In the genomic region with DNA sequence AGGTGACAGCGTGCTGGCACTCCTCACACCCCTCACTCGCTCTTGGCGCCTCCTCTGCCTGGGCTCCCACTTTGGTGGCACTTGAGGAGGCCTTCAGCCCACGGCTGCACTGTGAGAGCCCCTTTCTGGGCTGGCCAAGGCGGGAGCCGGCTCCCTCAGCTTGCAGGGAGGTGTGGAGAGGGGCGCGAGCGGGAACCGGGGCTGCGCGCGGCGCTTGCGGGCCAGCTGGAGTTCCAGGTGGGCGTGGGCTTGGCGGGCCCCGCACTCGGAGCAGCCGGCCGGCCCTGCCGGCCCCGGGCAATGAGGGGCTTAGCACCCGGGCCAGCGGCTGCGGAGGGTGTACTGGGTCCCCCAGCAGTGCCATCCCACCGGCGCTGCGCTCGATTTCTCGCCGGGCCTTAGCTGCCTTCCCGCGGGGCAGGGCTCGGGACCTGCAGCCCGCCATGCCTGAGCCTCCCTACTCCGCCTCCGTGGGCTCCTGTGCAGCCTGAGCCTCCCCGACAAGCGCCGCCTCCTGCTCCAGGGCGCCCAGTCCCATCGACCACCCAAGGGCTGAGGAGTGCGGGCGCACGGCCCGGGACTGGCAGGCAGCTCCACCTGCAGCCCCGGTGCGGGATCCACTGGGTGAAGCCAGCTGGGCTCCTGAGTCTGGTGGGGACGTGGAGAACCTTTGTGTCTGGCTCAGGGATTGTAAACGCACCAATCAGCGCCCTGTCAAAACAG, we compare ENCODE assay signal across 5 cellular contexts.
A peak's percentile ranks its signal among the peaks of the same experiment; 100 is the strongest.
DNase-seq lines count a peak whose midpoint lies in the region; FAIRE-seq and TF ChIP-seq lines count a peak whose summit lies in the region.
"Not testable (repeated sequence)": the region's sequence is repeated elsewhere in the genome, so short reads cannot be mapped to it uniquely, and the experiment has no call there.

No MANE protein-coding gene starts in this region.

- not testable (repeated sequence) for H2BK120ac ChIP-seq in neuronal stem cell (ENCODE audit: low read depth, low read length)

- not testable (repeated sequence) for H3K9ac ChIP-seq in kidney (ENCODE audit: low read length in 2 of 2); neuronal stem cell (ENCODE audit: low read depth, low read length, poor library complexity)

- H2BK5ac ChIP-seq in neuronal stem cell (ENCODE audit: low read length) = not testable (repeated sequence)

- not testable (repeated sequence) for TF ChIP-seq POLR2A in testis (IDR thresholded peaks at IDR 0.05)

- H2AFZ ChIP-seq in neuronal stem cell (ENCODE audit: low read length) = not testable (repeated sequence)

- no CpG with 5 or more reads among the region's 52 CpGs for WGBS in neuronal stem cell (ENCODE audit: extremely low coverage in 2 of 2, insufficient read length in 2 of 2, insufficient replicate concordance in 1 of 2), 2 donors
- WGBS in testis, 2 donors = 69 to 82% methylated on average over 6 to 32 of the region's 52 CpGs

- FAIRE-seq in kidney (lab: Jason Lieb, UNC) = not testable (repeated sequence)

- TF ChIP-seq CTCF in kidney (IDR thresholded peaks at IDR 0.05; ENCODE audit: borderline replicate concordance, extremely low read depth, insufficient read depth); testis (IDR thresholded peaks at IDR 0.05): not testable (repeated sequence)

- not testable (repeated sequence) for H3K4me2 ChIP-seq in neuronal stem cell (ENCODE audit: insufficient read depth, low read length, poor library complexity, severe bottlenecking)

- H4K8ac ChIP-seq in neuronal stem cell (ENCODE audit: low read depth, low read length) = not testable (repeated sequence)

- intact Hi-C loops in kidney (cut with DNase I); testis (cut with DNase I; ENCODE audit: low total_unique reads): not testable (repeated sequence)

- DNase-seq in ELF-1 (ENCODE audit: low read depth, low spot score) = peak; percentile 4
- DNase-seq in NCI-H748 (lab: John Stamatoyannopoulos, UW; ENCODE audit: unreplicated experiment) = peak; percentile 13
- DNase-seq in kidney = peak; percentile 51
- DNase-seq in neuronal stem cell (ENCODE audit: low spot score) = not testable (repeated sequence)
- DNase-seq in testis = peak; percentile 15

- not testable (repeated sequence) for H2AK5ac ChIP-seq in neuronal stem cell (ENCODE audit: low read depth, low read length)

- not testable (repeated sequence) for H3K18ac ChIP-seq in neuronal stem cell (ENCODE audit: low read length)

- not testable (repeated sequence) for H3K23ac ChIP-seq in neuronal stem cell (ENCODE audit: low read depth, low read length, poor library complexity)

- not testable (repeated sequence) for H3K4me3 ChIP-seq in kidney (ENCODE audit: low read length in 2 of 2); neuronal stem cell (ENCODE audit: low read length in 2 of 2)
- H3K4me3 ChIP-seq in testis = peak overlapping the region; percentile 21 to 49

- H2BK15ac ChIP-seq in neuronal stem cell (ENCODE audit: low read length) = not testable (repeated sequence)

- H3K79me1 ChIP-seq in neuronal stem cell (ENCODE audit: low read depth, low read length) = not testable (repeated sequence)

- not testable (repeated sequence) for H4K91ac ChIP-seq in neuronal stem cell (ENCODE audit: low read depth, low read length, poor library complexity)

- H2BK12ac ChIP-seq in neuronal stem cell (ENCODE audit: low read length) = not testable (repeated sequence)

- not testable (repeated sequence) for H3K36me3 ChIP-seq in kidney (ENCODE audit: control insufficient read depth in 1 of 2, insufficient read depth in 2 of 2, low read length in 2 of 2); neuronal stem cell (replicated peaks in 1 of 2; ENCODE audit: control insufficient read depth in 2 of 2, insufficient read depth in 2 of 2, low read length in 2 of 2); testis (ENCODE audit: low read depth, missing control alignments)

- not testable (repeated sequence) for H3K4ac ChIP-seq in neuronal stem cell (ENCODE audit: low read length)

- H3K9me3 ChIP-seq in kidney (ENCODE audit: control insufficient read depth in 1 of 2, low read length in 2 of 2); neuronal stem cell (replicated peaks in 1 of 2; ENCODE audit: control insufficient read depth in 2 of 2, insufficient read depth in 1 of 2, low read depth in 1 of 2, low read length in 2 of 2); testis: not testable (repeated sequence)

- peak overlapping the region; percentile 56 for H3K14ac ChIP-seq in neuronal stem cell (ENCODE audit: low read length)

- H3K27ac ChIP-seq in kidney (ENCODE audit: low read depth in 2 of 2, low read length in 2 of 2); neuronal stem cell (replicated peaks; ENCODE audit: low read length); testis: not testable (repeated sequence)

- not testable (repeated sequence) for H3K4me1 ChIP-seq in kidney (ENCODE audit: control insufficient read depth in 1 of 2, insufficient read depth in 1 of 2, low read depth in 1 of 2, low read length in 2 of 2); neuronal stem cell (ENCODE audit: control insufficient read depth in 2 of 2, insufficient read depth in 1 of 2, low read depth in 1 of 2, low read length in 2 of 2); testis

- H3K27me3 ChIP-seq in neuronal stem cell (ENCODE audit: control insufficient read depth in 3 of 3, insufficient read depth in 3 of 3, low read depth in 1 of 3, low read length in 3 of 3); testis: not testable (repeated sequence)
